Comparison of ENCODE assay signal across 8 cellular contexts in genomic region chr18:54946149-54946581, GRCh38. TPM values are rescaled to one million over a fixed set of nuclear protein-coding genes. Genes with fewer than 3 reads are reported as not detected.
DNase-seq lines count a peak whose midpoint lies in the region; ATAC-seq and TF ChIP-seq lines count a peak whose summit lies in the region.

No MANE protein-coding gene starts in this region.

- H3K4me1 ChIP-seq in DND-41 (ENCODE audit: insufficient read depth, low read length) (peaks cover 18% of the 10 kb centered on the region), gastroesophageal sphincter (peaks cover 0 to 8% (median 0%) of the 10 kb centered on the region in 3 donors), stomach (peaks cover 32 to 55% (median 49%) of the 10 kb centered on the region in 4 donors)

- no peak for TF ChIP-seq EP300 in gastroesophageal sphincter (IDR thresholded peaks at IDR 0.05)
- TF ChIP-seq EP300 in stomach (IDR thresholded peaks at IDR 0.05): no peak

- DNase-seq in DND-41 (peak; percentile 26), stomach (peak; percentile 75), cerebellum (ENCODE audit: low spot score) (no peak), DMS79 (lab: John Stamatoyannopoulos, UW) (no peak)

- intact Hi-C loops in stomach (cut with DNase I; ENCODE audit: low total_unique reads): no loop called here

- peak overlapping the region; percentile 56 for H3K9ac ChIP-seq in DND-41 (ENCODE audit: low read depth, low read length)

- H3K27me3 ChIP-seq in DND-41 (ENCODE audit: insufficient read depth, low read length, poor library complexity) (no peaks in the 10 kb centered on the region), gastroesophageal sphincter (no peaks in the 10 kb centered on the region), stomach (no peaks in the 10 kb centered on the region)

- H3K79me2 ChIP-seq in DND-41 (ENCODE audit: insufficient read depth, low read length): no peaks in the 10 kb centered on the region

- H3K36me3 ChIP-seq in DND-41 (ENCODE audit: insufficient read depth, low read length) (no peaks in the 10 kb centered on the region), gastroesophageal sphincter (no peaks in the 10 kb centered on the region), stomach (peaks cover 0 to 11% (median 0%) of the 10 kb centered on the region in 4 donors)

- H4K20me1 ChIP-seq in DND-41 (ENCODE audit: insufficient read depth, low read length): no peaks in the 10 kb centered on the region

- H3K27ac ChIP-seq in DND-41 (ENCODE audit: low read length) (peak overlapping the region; percentile 83), gastroesophageal sphincter (peak overlapping the region in 2 of 4 donors; percentile 27 to 37), stomach (peak overlapping the region; percentile 73 to 83 (median 76))

- H3K4me3 ChIP-seq in DND-41 (ENCODE audit: low read depth in 1 of 2, low read length in 2 of 2): peak overlapping the region; percentile 28 to 57; a peak in 3 of 4 replicates
- peak overlapping the region; percentile 63 for H3K4me3 ChIP-seq in WI38 (ENCODE audit: low read depth, low read length)
- H3K4me3 ChIP-seq in gastroesophageal sphincter: peak overlapping the region; percentile 18 to 38
- H3K4me3 ChIP-seq in stomach: peak overlapping the region; percentile 34 to 45 (median 38)

- ATAC-seq in DND-41 (ENCODE audit: insufficient read depth, low read depth) (peak; percentile 91), GM21367 (IDR thresholded peaks at IDR 0.05; ENCODE audit: unreplicated experiment) (peak; percentile 88), HG03571 (IDR thresholded peaks at IDR 0.05; ENCODE audit: unreplicated experiment) (peak; percentile 71), gastroesophageal sphincter (no peak)

- TF ChIP-seq POLR2A in gastroesophageal sphincter (IDR thresholded peaks at IDR 0.05) (no peak), stomach (IDR thresholded peaks at IDR 0.05) (no peak)

- peak overlapping the region; percentile 88 for H2AFZ ChIP-seq in DND-41 (ENCODE audit: low read depth, low read length)

- TF ChIP-seq CTCF in DND-41 (IDR thresholded peaks at IDR 0.05; ENCODE audit: borderline replicate concordance, extremely low read depth, low read length, poor library complexity, severe bottlenecking) (no peak), WI38 (IDR thresholded peaks at IDR 0.05; ENCODE audit: low read depth, low read length) (no peak), gastroesophageal sphincter (IDR thresholded peaks at IDR 0.05) (no peak), stomach (IDR thresholded peaks at IDR 0.05) (no peak)

- peak overlapping the region; percentile 73 for H3K4me2 ChIP-seq in DND-41 (ENCODE audit: insufficient read depth, low read length)

- 24 to 44% methylated on average over 7 of the region's 7 CpGs for WGBS in gastroesophageal sphincter (ENCODE audit: low coverage in 1 of 2), 2 donors
- 5 to 15% (median 8%) methylated on average over 7 of the region's 7 CpGs for WGBS in stomach, 5 donors

- H3K9me3 ChIP-seq in DND-41 (ENCODE audit: insufficient read depth, low read length, severe bottlenecking) (no peaks in the 10 kb centered on the region), gastroesophageal sphincter (no peaks in the 10 kb centered on the region), stomach (no peaks in the 10 kb centered on the region)

RNA-seq across cellular contexts. Expression of gene CCDC68, which starts 13.1 kb away (rescaled TPM):
- total RNA-seq in gastroesophageal sphincter (1 to 10 TPM; 3.6 to 8.3 (median 5.5) TPM), stomach (100 to 1,000 TPM in 1 of 5 donors, 10 to 100 TPM in 3, 1 to 10 TPM in 1; 7.1 to 154 (median 40.0) TPM), cerebellum (0.82 TPM)
- 10 to 100 TPM in 1 of 3 donors, 1 to 10 TPM in 2; 2.8 to 11.9 (median 8.3) TPM for polyA plus RNA-seq in stomach

Comparison
In these comparisons a context has a peak if more than half of its experiments do, and no peak if none do; other contexts are left out.
1. DNase-seq: peak in DND-41 (single experiment) and stomach (single experiment); none in cerebellum (single experiment) and DMS79 (single experiment).
2. Peak in every context shown above with its lines, with median percentiles within 50 percentile points of each other: H3K4me3 ChIP-seq.